16 cellular contexts compared by ENCODE assay signal in genomic region chr6:125831660-125832059, GRCh38. TPM values are rescaled to one million over a fixed set of nuclear protein-coding genes. Genes with fewer than 3 reads are reported as not detected.
DNase-seq lines count a peak whose midpoint lies in the region; ATAC-seq and TF ChIP-seq lines count a peak whose summit lies in the region.
"Had no signal": no experiment of that assay in that cellular context is flagged by ENCODE, and none has a peak within 500 bp of the region (broad histone marks: within the 10 kb centered on the region; RNA-seq: fewer than 3 reads in every experiment).

No MANE protein-coding gene starts in this region.

- H3K27me3 Mint-ChIP-seq in activated CD8-positive, alpha-beta T cell treated with anti-CD3 and anti-CD28 coated beads for 36 hours, result no peaks in the 10 kb centered on the region
- no peaks in the 10 kb centered on the region for H3K27me3 Mint-ChIP-seq in activated CD8-positive, alpha-beta T cell treated with anti-CD3 and anti-CD28 coated beads, Interleukin-2, amount 10 ng/mL, durations not matched to agents 7 days and 5 days (ENCODE audit: low read depth)
- no peaks in the 10 kb centered on the region for H3K27me3 Mint-ChIP-seq in T-helper 2 cell treated with Interferon-gamma antibody and Interleukin-4, amounts not matched to agents 5 μg/mL and 100 μg/mL, for 36 hours (ENCODE audit: low read depth)
- H3K27me3 Mint-ChIP-seq in natural killer cell (ENCODE audit: low read depth in 2 of 2) (no peaks in the 10 kb centered on the region), neural progenitor cell (ENCODE audit: insufficient read depth, low read depth) (no peaks in the 10 kb centered on the region)

- intact Hi-C loops in activated CD8-positive, alpha-beta T cell treated with anti-CD3 and anti-CD28 coated beads for 36 hours (cut with micrococcal nuclease), result no loop called here
- intact Hi-C loops in natural killer cell (cut with micrococcal nuclease) (no loop called here), Right ventricle myocardium inferior (cut with DNase I) (no loop called here)

- H3K4me3 Mint-ChIP-seq in activated CD8-positive, alpha-beta T cell treated with anti-CD3 and anti-CD28 coated beads for 36 hours, result peak overlapping the region; percentile 3
- H3K4me3 Mint-ChIP-seq in activated CD8-positive, alpha-beta T cell treated with anti-CD3 and anti-CD28 coated beads, Interleukin-2, amount 10 ng/mL, durations not matched to agents 7 days and 5 days, result no peak overlapping the region
- H3K4me3 Mint-ChIP-seq in T-helper 2 cell treated with Interferon-gamma antibody and Interleukin-4, amounts not matched to agents 5 μg/mL and 100 μg/mL, for 36 hours, result peak overlapping the region; percentile 65
- peak overlapping the region; percentile 86 for H3K4me3 Mint-ChIP-seq in natural killer cell
- no peak overlapping the region for H3K4me3 Mint-ChIP-seq in neural progenitor cell

- no peaks in the 10 kb centered on the region for H3K4me1 ChIP-seq in neural progenitor cell

- no peaks in the 10 kb centered on the region for H3K79me2 ChIP-seq in neural progenitor cell (ENCODE audit: low read depth)

- H3K27me3 ChIP-seq in neural progenitor cell, result no peaks in the 10 kb centered on the region
- H3K27me3 ChIP-seq: left lung had no signal

- H3K27ac Mint-ChIP-seq in activated CD8-positive, alpha-beta T cell treated with anti-CD3 and anti-CD28 coated beads for 36 hours, result peak overlapping the region; percentile 1
- no peak overlapping the region for H3K27ac Mint-ChIP-seq in activated CD8-positive, alpha-beta T cell treated with anti-CD3 and anti-CD28 coated beads, Interleukin-2, amount 10 ng/mL, durations not matched to agents 7 days and 5 days
- peak overlapping the region; percentile 62 for H3K27ac Mint-ChIP-seq in T-helper 2 cell treated with Interferon-gamma antibody and Interleukin-4, amounts not matched to agents 5 μg/mL and 100 μg/mL, for 36 hours
- H3K27ac Mint-ChIP-seq in natural killer cell, result peak overlapping the region; percentile 87 to 94
- H3K27ac Mint-ChIP-seq in neural progenitor cell, result no peak overlapping the region

- peaks cover under 1% of the 10 kb centered on the region for H3K9me3 Mint-ChIP-seq in activated CD8-positive, alpha-beta T cell treated with anti-CD3 and anti-CD28 coated beads for 36 hours
- H3K9me3 Mint-ChIP-seq in activated CD8-positive, alpha-beta T cell treated with anti-CD3 and anti-CD28 coated beads, Interleukin-2, amount 10 ng/mL, durations not matched to agents 7 days and 5 days (ENCODE audit: insufficient read depth), result no peaks in the 10 kb centered on the region
- H3K9me3 Mint-ChIP-seq in T-helper 2 cell treated with Interferon-gamma antibody and Interleukin-4, amounts not matched to agents 5 μg/mL and 100 μg/mL, for 36 hours, result peaks cover under 1% of the 10 kb centered on the region
- H3K9me3 Mint-ChIP-seq in natural killer cell (no peaks in the 10 kb centered on the region), neural progenitor cell (no peaks in the 10 kb centered on the region)

- H4K20me1 ChIP-seq in neural progenitor cell (ENCODE audit: low read depth), result no peaks in the 10 kb centered on the region

- POLR2A ChIA-PET in activated CD8-positive, alpha-beta T cell treated with anti-CD3 and anti-CD28 coated beads for 36 hours (lab: Charles Lee), result interaction anchor here (0.9 to 1.0 kb wide), 2 partner anchors 13 to 51 kb away, joined by 3 to 4 read pairs; no protein-coding TSS in a partner anchor
- POLR2A ChIA-PET in activated CD8-positive, alpha-beta T cell treated with anti-CD3 and anti-CD28 coated beads, Interleukin-2, amount 10 ng/mL, durations not matched to agents 7 days and 5 days (lab: Charles Lee), result interaction anchor here (0.7 kb wide), 1 partner anchor 42 kb away, joined by 3 read pairs; no protein-coding TSS in a partner anchor

- H2AFZ ChIP-seq in neural progenitor cell (replicated peaks), result no peak overlapping the region
- H2AFZ ChIP-seq: GM23248 had no signal

- no peaks in the 10 kb centered on the region for H3F3A ChIP-seq in neural progenitor cell (ENCODE audit: low read depth)

- no peak overlapping the region for H3K4me3 ChIP-seq in neural progenitor cell
- H3K4me3 ChIP-seq: GM23248, left lung had no signal

- no peaks in the 10 kb centered on the region for H3K9me3 ChIP-seq in neural progenitor cell (ENCODE audit: low read depth)
- H3K9me3 ChIP-seq: left lung had no signal

- no peak for ATAC-seq in activated CD8-positive, alpha-beta T cell treated with anti-CD3 and anti-CD28 coated beads for 36 hours
- no peak for ATAC-seq in activated CD8-positive, alpha-beta T cell treated with anti-CD3 and anti-CD28 coated beads, Interleukin-2, amount 10 ng/mL, durations not matched to agents 7 days and 5 days
- ATAC-seq in GM21717 (IDR thresholded peaks at IDR 0.05; ENCODE audit: unreplicated experiment), result peak; percentile 44
- peak; percentile 55 to 61 (median 59) for ATAC-seq in natural killer cell
- ATAC-seq in Right ventricle myocardium inferior, result no peak
- ATAC-seq: left lung had no signal

- no peak for DNase-seq in activated CD8-positive, alpha-beta T cell treated with anti-CD3 and anti-CD28 coated beads for 36 hours
- DNase-seq in activated CD8-positive, alpha-beta T cell treated with anti-CD3 and anti-CD28 coated beads, Interleukin-2, amount 10 ng/mL, durations not matched to agents 7 days and 5 days, result no peak
- DNase-seq in T-helper 2 cell treated with Interferon-gamma antibody and Interleukin-4, amounts not matched to agents 5 μg/mL and 100 μg/mL, for 36 hours (ENCODE audit: low spot score), result no peak
- no peak for DNase-seq in natural killer cell
- DNase-seq in Right ventricle myocardium inferior (ENCODE audit: missing footprints), result no peak
- DNase-seq in NCI-H128 (lab: John Stamatoyannopoulos, UW; ENCODE audit: unreplicated experiment), result no peak
- no peak for DNase-seq in neural progenitor cell (ENCODE audit: low spot score)
- DNase-seq: ACHN; activated CD4-positive, alpha-beta T cell treated with anti-CD3 and anti-CD28 coated beads, Interleukin-2, amount 50 U/mL, for 48 hours; caudate nucleus; COR-L47; foreskin fibroblast; GM23248; left lung; NCI-H1436 treated with DMSO at 0.1 percent for 48 hours had no signal

- peaks cover 58% of the 10 kb centered on the region for H3K4me1 Mint-ChIP-seq in activated CD8-positive, alpha-beta T cell treated with anti-CD3 and anti-CD28 coated beads for 36 hours (ENCODE audit: low read depth)
- peaks cover 61% of the 10 kb centered on the region for H3K4me1 Mint-ChIP-seq in activated CD8-positive, alpha-beta T cell treated with anti-CD3 and anti-CD28 coated beads, Interleukin-2, amount 10 ng/mL, durations not matched to agents 7 days and 5 days (ENCODE audit: low read depth)
- peaks cover 63% of the 10 kb centered on the region for H3K4me1 Mint-ChIP-seq in T-helper 2 cell treated with Interferon-gamma antibody and Interleukin-4, amounts not matched to agents 5 μg/mL and 100 μg/mL, for 36 hours (ENCODE audit: low read depth)
- H3K4me1 Mint-ChIP-seq in natural killer cell (peaks cover 74 to 75% of the 10 kb centered on the region in 2 donors), neural progenitor cell (no peaks in the 10 kb centered on the region)

- H3K27ac ChIP-seq in neural progenitor cell, result no peak overlapping the region
- H3K27ac ChIP-seq: GM23248 had no signal

- H3K36me3 ChIP-seq in neural progenitor cell, result no peaks in the 10 kb centered on the region
- H3K36me3 ChIP-seq: left lung had no signal

- peaks cover 10% of the 10 kb centered on the region for H3K36me3 Mint-ChIP-seq in activated CD8-positive, alpha-beta T cell treated with anti-CD3 and anti-CD28 coated beads for 36 hours (ENCODE audit: low read depth)
- H3K36me3 Mint-ChIP-seq in activated CD8-positive, alpha-beta T cell treated with anti-CD3 and anti-CD28 coated beads, Interleukin-2, amount 10 ng/mL, durations not matched to agents 7 days and 5 days (ENCODE audit: low read depth), result peaks cover 19% of the 10 kb centered on the region
- peaks cover 13% of the 10 kb centered on the region for H3K36me3 Mint-ChIP-seq in T-helper 2 cell treated with Interferon-gamma antibody and Interleukin-4, amounts not matched to agents 5 μg/mL and 100 μg/mL, for 36 hours (ENCODE audit: low read depth)
- H3K36me3 Mint-ChIP-seq in natural killer cell (no peaks in the 10 kb centered on the region), neural progenitor cell (no peaks in the 10 kb centered on the region)

- no peak overlapping the region for H3K9ac ChIP-seq in neural progenitor cell
- H3K9ac ChIP-seq: GM23248 had no signal

- no peak for TF ChIP-seq CTCF in activated CD8-positive, alpha-beta T cell treated with anti-CD3 and anti-CD28 coated beads for 36 hours (IDR thresholded peaks at IDR 0.05)
- no peak for TF ChIP-seq CTCF in natural killer cell (IDR thresholded peaks at IDR 0.05)
- TF ChIP-seq CTCF in neural progenitor cell (IDR thresholded peaks at IDR 0.05), result no peak

- H3K4me2 ChIP-seq in neural progenitor cell, result no peak overlapping the region

- CTCF ChIA-PET in activated CD8-positive, alpha-beta T cell treated with anti-CD3 and anti-CD28 coated beads for 36 hours (lab: Charles Lee), result interaction anchor here (0.8 to 1.4 kb wide), 4 partner anchors 20 to 126 kb away, joined by 3 read pairs; no protein-coding TSS in a partner anchor
- CTCF ChIA-PET in activated CD8-positive, alpha-beta T cell treated with anti-CD3 and anti-CD28 coated beads, Interleukin-2, amount 10 ng/mL, durations not matched to agents 7 days and 5 days (lab: Charles Lee), result interaction anchor here (0.9 to 3.1 kb wide), 2 partner anchors 29 to 40 kb away, joined by 3 to 11 read pairs; partner anchors contain the start of gene NCOA7

RNA-seq across cellular contexts. Expression of gene NCOA7, which starts 40.9 kb away (rescaled TPM):
- 10 to 100 TPM; 43.4 to 44.9 TPM for total RNA-seq in activated CD8-positive, alpha-beta T cell treated with anti-CD3 and anti-CD28 coated beads for 36 hours
- total RNA-seq in activated CD8-positive, alpha-beta T cell treated with anti-CD3 and anti-CD28 coated beads, Interleukin-2, amount 10 ng/mL, durations not matched to agents 7 days and 5 days, result 10 to 100 TPM; 27.8 to 31.7 TPM
- total RNA-seq in natural killer cell, result 10 to 100 TPM; 37.3 to 66.6 (median 56.8) TPM
- 12.5 TPM for total RNA-seq in Right ventricle myocardium inferior
- 2.8 and 7.7 TPM in 2 replicates for total RNA-seq in neural progenitor cell (ENCODE audit: low replicate concordance)

Comparison
In these comparisons a context has a peak if more than half of its experiments do, and no peak if none do; other contexts are left out.
1. H3K27ac Mint-ChIP-seq: peak in activated CD8-positive, alpha-beta T cell treated with anti-CD3 and anti-CD28 coated beads for 36 hours (single experiment), T-helper 2 cell treated with Interferon-gamma antibody and Interleukin-4, amounts not matched to agents 5 μg/mL and 100 μg/mL, for 36 hours (single experiment) and natural killer cell (2 of 2); none in activated CD8-positive, alpha-beta T cell treated with anti-CD3 and anti-CD28 coated beads, Interleukin-2, amount 10 ng/mL, durations not matched to agents 7 days and 5 days (single experiment) and neural progenitor cell (single experiment).
2. H3K4me3 Mint-ChIP-seq: peak in activated CD8-positive, alpha-beta T cell treated with anti-CD3 and anti-CD28 coated beads for 36 hours (single experiment), T-helper 2 cell treated with Interferon-gamma antibody and Interleukin-4, amounts not matched to agents 5 μg/mL and 100 μg/mL, for 36 hours (single experiment) and natural killer cell (single experiment); none in activated CD8-positive, alpha-beta T cell treated with anti-CD3 and anti-CD28 coated beads, Interleukin-2, amount 10 ng/mL, durations not matched to agents 7 days and 5 days (single experiment) and neural progenitor cell (single experiment).
3. ATAC-seq: peak in GM21717 (single experiment) and natural killer cell (3 of 3); none in activated CD8-positive, alpha-beta T cell treated with anti-CD3 and anti-CD28 coated beads for 36 hours (single experiment), activated CD8-positive, alpha-beta T cell treated with anti-CD3 and anti-CD28 coated beads, Interleukin-2, amount 10 ng/mL, durations not matched to agents 7 days and 5 days (single experiment) and Right ventricle myocardium inferior (single experiment).